In genomic region chr15:64825081-64825430, GRCh38 we compare ENCODE assay signal across 8 cellular contexts. TPM values are rescaled to one million over a fixed set of nuclear protein-coding genes. Genes with fewer than 3 reads are reported as not detected.
DNase-seq lines count a peak whose midpoint lies in the region; ATAC-seq and TF ChIP-seq lines count a peak whose summit lies in the region.

No MANE protein-coding gene starts in this region.

- TF ChIP-seq CTCF in foreskin keratinocyte (conservative IDR thresholded peaks at IDR 0.05) (no peak), gastrocnemius medialis (IDR thresholded peaks at IDR 0.05 in 4 of 5, conservative IDR thresholded peaks at IDR 0.05 in 1 of 5) (no peak)

- no peaks in the 10 kb centered on the region for H3K4me1 ChIP-seq in foreskin keratinocyte
- H3K4me1 ChIP-seq in gastrocnemius medialis: peaks cover 16 to 17% of the 10 kb centered on the region in 2 donors

- peak; percentile 32 for ATAC-seq in SK-N-SH treated with all-trans-retinoic acid at 6 μM for 48 hours
- peak; percentile 5 for ATAC-seq in foreskin keratinocyte
- ATAC-seq in gastrocnemius medialis: peak; percentile 28 to 34
- no peak for ATAC-seq in HG03108 (IDR thresholded peaks at IDR 0.05; ENCODE audit: unreplicated experiment)

- TF ChIP-seq POLR2A in gastrocnemius medialis (IDR thresholded peaks at IDR 0.05): no peak

- in situ Hi-C loops in gastrocnemius medialis (cut with MboI; ENCODE audit: low sequenced_read_pairs in 4 of 4): no loop called here

- peak; percentile 15 for DNase-seq in stimulated activated CD4-positive, alpha-beta T cell treated with anti-CD3 and anti-CD28 coated beads, Interleukin-4, amount 100 ng/mL, for 24 hours
- DNase-seq in stimulated activated CD4-positive, alpha-beta T cell treated with anti-CD3 and anti-CD28 coated beads, Interleukin-4, amount 100 ng/mL, for 1 hour: no peak
- DNase-seq in foreskin keratinocyte: peak in 1 of 2 donors; percentile 49
- DNase-seq in gastrocnemius medialis: no peak
- no peak for DNase-seq in NOMO-1 (lab: John Stamatoyannopoulos, UW; ENCODE audit: unreplicated experiment in 2 of 2)
- no peak for DNase-seq in SIG-M5 treated with dmso at 0.1 percent for 504 hours (lab: John Stamatoyannopoulos, UW; ENCODE audit: unreplicated experiment)

- intact Hi-C loops in gastrocnemius medialis (cut with DNase I; ENCODE audit: low total_unique reads): no loop called here

- H3K27me3 ChIP-seq in foreskin keratinocyte (no peaks in the 10 kb centered on the region), gastrocnemius medialis (no peaks in the 10 kb centered on the region)

- no peaks in the 10 kb centered on the region for H3K36me3 ChIP-seq in gastrocnemius medialis

- H3K9me3 ChIP-seq in gastrocnemius medialis: no peaks in the 10 kb centered on the region

- H3K4me3 ChIP-seq in gastrocnemius medialis: peak overlapping the region; percentile 56 to 80 (median 67)

- H3K27ac ChIP-seq in foreskin keratinocyte (no peak overlapping the region), gastrocnemius medialis (peak overlapping the region in 3 of 4 donors; percentile 55 to 61 (median 55))

TF ChIP-seq in SK-N-SH treated with all-trans-retinoic acid at 6 μM for 48 hours, 23 proteins besides CTCF, POLR2A, EP300 and RAD21:
- TF ChIP-seq ZC3H10 (CRISPR knock-in tag; IDR thresholded peaks at IDR 0.05): no peak
- TF ChIP-seq ZFP30 (CRISPR knock-in tag; IDR thresholded peaks at IDR 0.05): no peak
- no peak for TF ChIP-seq POU6F1 (CRISPR knock-in tag; IDR thresholded peaks at IDR 0.05; ENCODE audit: borderline replicate concordance, low read depth)
- TF ChIP-seq CSDC2 (CRISPR knock-in tag; IDR thresholded peaks at IDR 0.05): no peak
TF ChIP-seq in SK-N-SH treated with all-trans-retinoic acid at 6 μM for 48 hours: peak in this region for 0.

RNA-seq across cellular contexts. Expression of gene PIF1, which starts 0.4 kb away (rescaled TPM):
- total RNA-seq in foreskin keratinocyte (16.0 and 18.6 TPM in 2 replicates), gastrocnemius medialis (under 1 TPM in 2 of 4 donors, not detected in 2; 0.17 to 0.26 TPM)
- 11.2 and 15.0 TPM in 2 replicates for polyA plus RNA-seq in foreskin keratinocyte

RNA-seq across cellular contexts. Expression of gene PLEKHO2, which starts 16.7 kb away (rescaled TPM):
- total RNA-seq in foreskin keratinocyte (16.6 and 21.9 TPM in 2 replicates), gastrocnemius medialis (1 to 10 TPM; 2.0 to 5.4 (median 3.3) TPM)
- 11.3 and 14.2 TPM in 2 replicates for polyA plus RNA-seq in foreskin keratinocyte

RNA-seq across cellular contexts. Expression of gene RBPMS2, which starts 49.7 kb away (rescaled TPM):
- total RNA-seq in foreskin keratinocyte: not detected in 2 replicates
- not detected in 2 replicates for polyA plus RNA-seq in foreskin keratinocyte
- under 1 TPM; 0.11 to 0.61 (median 0.35) TPM for total RNA-seq in gastrocnemius medialis

Comparison
In these comparisons a context has a peak if more than half of its experiments do, and no peak if none do; other contexts are left out.
1. RNA of gene PIF1, which starts 0.4 kb away (total RNA-seq): 16.0 to 18.6 TPM in foreskin keratinocyte; 0.17 to 0.26 TPM in gastrocnemius medialis; every median in the first group is over 10 times any median in the second.